In genomic region chr11:17696741-17697140, GRCh38 we compare ENCODE assay signal across 1 cellular context.
TF ChIP-seq lines count a peak whose summit lies in the region.

No MANE protein-coding gene starts in this region.

TF ChIP-seq in HEK293, 187 proteins besides CTCF, POLR2A, EP300 and RAD21:
- no peak for TF ChIP-seq ZNF654 (tag by site-specific recombination; IDR thresholded peaks at IDR 0.05; ENCODE audit: low read depth)
- TF ChIP-seq ZNF623 (tag by site-specific recombination; IDR thresholded peaks at IDR 0.05) = peak; percentile 29; the same call in 1 of the 2 replicates
- TF ChIP-seq, protein P1, sequence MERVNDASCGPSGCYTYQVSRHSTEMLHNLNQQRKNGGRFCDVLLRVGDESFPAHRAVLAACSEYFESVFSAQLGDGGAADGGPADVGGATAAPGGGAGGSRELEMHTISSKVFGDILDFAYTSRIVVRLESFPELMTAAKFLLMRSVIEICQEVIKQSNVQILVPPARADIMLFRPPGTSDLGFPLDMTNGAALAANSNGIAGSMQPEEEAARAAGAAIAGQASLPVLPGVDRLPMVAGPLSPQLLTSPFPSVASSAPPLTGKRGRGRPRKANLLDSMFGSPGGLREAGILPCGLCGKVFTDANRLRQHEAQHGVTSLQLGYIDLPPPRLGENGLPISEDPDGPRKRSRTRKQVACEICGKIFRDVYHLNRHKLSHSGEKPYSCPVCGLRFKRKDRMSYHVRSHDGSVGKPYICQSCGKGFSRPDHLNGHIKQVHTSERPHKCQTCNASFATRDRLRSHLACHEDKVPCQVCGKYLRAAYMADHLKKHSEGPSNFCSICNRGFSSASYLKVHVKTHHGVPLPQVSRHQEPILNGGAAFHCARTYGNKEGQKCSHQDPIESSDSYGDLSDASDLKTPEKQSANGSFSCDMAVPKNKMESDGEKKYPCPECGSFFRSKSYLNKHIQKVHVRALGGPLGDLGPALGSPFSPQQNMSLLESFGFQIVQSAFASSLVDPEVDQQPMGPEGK (tag by site-specific recombination; IDR thresholded peaks at IDR 0.05) = no peak
- no peak for TF ChIP-seq SETDB1 (IDR thresholded peaks at IDR 0.05; ENCODE audit: insufficient read length, low read length)
